ENCODE assay signal across 1 cellular context in genomic region chr12:108670066-108670631, GRCh38.
TF ChIP-seq lines count a peak whose summit lies in the region.

No MANE protein-coding gene starts in this region.

TF ChIP-seq in A549, 52 proteins besides CTCF, POLR2A, EP300 and RAD21:
- 0 out of 2 replicates have a peak, but pooled peaks have one; percentile 58 for TF ChIP-seq POLR2AphosphoS2 (conservative IDR thresholded peaks at IDR 0.05; ENCODE audit: low read length)
- TF ChIP-seq ZFP36 (IDR thresholded peaks at IDR 0.05; ENCODE audit: borderline replicate concordance, partially characterized antibody), result no peak
- TF ChIP-seq HOXB13 (CRISPR knock-in tag; IDR thresholded peaks at IDR 0.05; ENCODE audit: low read depth), result no peak
- no peak for TF ChIP-seq RCOR1 (IDR thresholded peaks at IDR 0.05; ENCODE audit: low read depth, low read length)
- TF ChIP-seq SREBF2 (IDR thresholded peaks at IDR 0.05), result no peak
TF ChIP-seq in A549: peak in this region for 1.
